In genomic region chr18:62505669-62506494, GRCh38 we compare ENCODE assay signal across 8 cellular contexts. TPM values are rescaled to one million over a fixed set of nuclear protein-coding genes. Genes with fewer than 3 reads are reported as not detected.
A peak's percentile ranks its signal among the peaks of the same experiment; 100 is the strongest.
DNase-seq lines count a peak whose midpoint lies in the region; ATAC-seq and TF ChIP-seq lines count a peak whose summit lies in the region.

No MANE protein-coding gene starts in this region.

- H3K4me1 ChIP-seq in CD8-positive, alpha-beta memory T cell (ENCODE audit: insufficient read depth, low read length) = peaks cover 16% of the 10 kb centered on the region
- H3K4me1 ChIP-seq in gastroesophageal sphincter = peaks cover 0 to 12% (median 0%) of the 10 kb centered on the region in 3 donors

- DNase-seq in CD8-positive, alpha-beta memory T cell = peak in 2 of 5 donors; percentile 33 to 34
- peak; percentile 51 for DNase-seq in HPDE6-E6E7 (ENCODE audit: extremely low spot score)
- DNase-seq in activated CD8-positive, alpha-beta T cell treated with anti-CD3 and anti-CD28 coated beads for 36 hours = peak; percentile 58
- DNase-seq in stimulated activated CD4-positive, alpha-beta T cell treated with anti-CD3 and anti-CD28 coated beads, Interleukin-1b, Interleukin-23, amount 100 ng/mL, for 48 hours = peak; percentile 48
- DNase-seq in NCI-H2171 treated with DMSO at 0.1 percent for 48 hours (lab: John Stamatoyannopoulos, UW) = no peak
- DNase-seq in NCI-H774 (lab: John Stamatoyannopoulos, UW) = no peak

- H3K36me3 Mint-ChIP-seq in CD8-positive, alpha-beta memory T cell = peaks cover 0 to 6% (median 3%) of the 10 kb centered on the region in 3 donors
- H3K36me3 Mint-ChIP-seq in activated CD8-positive, alpha-beta T cell treated with anti-CD3 and anti-CD28 coated beads for 36 hours (ENCODE audit: low read depth) = peaks cover 2% of the 10 kb centered on the region

- H3K36me3 ChIP-seq in CD8-positive, alpha-beta memory T cell (ENCODE audit: insufficient read depth, low read length) = no peaks in the 10 kb centered on the region
- no peaks in the 10 kb centered on the region for H3K36me3 ChIP-seq in gastroesophageal sphincter

- no peaks in the 10 kb centered on the region for H3K27me3 Mint-ChIP-seq in CD8-positive, alpha-beta memory T cell
- H3K27me3 Mint-ChIP-seq in activated CD8-positive, alpha-beta T cell treated with anti-CD3 and anti-CD28 coated beads for 36 hours = no peaks in the 10 kb centered on the region

- H3K4me3 ChIP-seq in CD8-positive, alpha-beta memory T cell (ENCODE audit: low read length) = peak overlapping the region; percentile 68
- peak overlapping the region; percentile 40 to 50 for H3K4me3 ChIP-seq in gastroesophageal sphincter

- no peak for TF ChIP-seq POLR2A in gastroesophageal sphincter (IDR thresholded peaks at IDR 0.05)

- CTCF ChIA-PET in CD8-positive, alpha-beta memory T cell (lab: Charles Lee) = interaction anchor here (0.6 to 3.4 kb wide), 3 partner anchors 16 to 865 kb away, joined by 3 to 21 read pairs (median 6); partner anchors contain the start of gene ZCCHC2
- CTCF ChIA-PET in activated CD8-positive, alpha-beta T cell treated with anti-CD3 and anti-CD28 coated beads for 36 hours (lab: Charles Lee) = interaction anchor here (1.0 to 1.5 kb wide), 4 partner anchors 11 to 80 kb away, joined by 4 to 8 read pairs (median 6); partner anchors contain the start of gene ZCCHC2

- TF ChIP-seq EP300 in gastroesophageal sphincter (IDR thresholded peaks at IDR 0.05) = no peak

- peaks cover 12 to 22% (median 21%) of the 10 kb centered on the region in 3 donors for H3K4me1 Mint-ChIP-seq in CD8-positive, alpha-beta memory T cell
- H3K4me1 Mint-ChIP-seq in activated CD8-positive, alpha-beta T cell treated with anti-CD3 and anti-CD28 coated beads for 36 hours (ENCODE audit: low read depth) = peaks cover 25% of the 10 kb centered on the region

- TF ChIP-seq CTCF in activated CD8-positive, alpha-beta T cell treated with anti-CD3 and anti-CD28 coated beads for 36 hours (IDR thresholded peaks at IDR 0.05) = no peak
- no peak for TF ChIP-seq CTCF in gastroesophageal sphincter (IDR thresholded peaks at IDR 0.05)

- H3K27ac Mint-ChIP-seq in CD8-positive, alpha-beta memory T cell = peak overlapping the region; percentile 92 to 97 (median 96)
- H3K27ac Mint-ChIP-seq in activated CD8-positive, alpha-beta T cell treated with anti-CD3 and anti-CD28 coated beads for 36 hours = peak overlapping the region; percentile 97

- H3K27ac ChIP-seq in CD8-positive, alpha-beta memory T cell (ENCODE audit: low read depth, low read length) = peak overlapping the region; percentile 25
- peak overlapping the region in 3 of 4 donors; percentile 1 to 62 (median 26) for H3K27ac ChIP-seq in gastroesophageal sphincter

- H3K9me3 Mint-ChIP-seq in CD8-positive, alpha-beta memory T cell = peaks cover 0 to 4% (median 2%) of the 10 kb centered on the region in 5 donors
- peaks cover 2% of the 10 kb centered on the region for H3K9me3 Mint-ChIP-seq in activated CD8-positive, alpha-beta T cell treated with anti-CD3 and anti-CD28 coated beads for 36 hours

- peak; percentile 84 for ATAC-seq in GM21367 (IDR thresholded peaks at IDR 0.05; ENCODE audit: unreplicated experiment)
- ATAC-seq in activated CD8-positive, alpha-beta T cell treated with anti-CD3 and anti-CD28 coated beads for 36 hours = peak; percentile 96
- no peak for ATAC-seq in gastroesophageal sphincter

- POLR2A ChIA-PET in CD8-positive, alpha-beta memory T cell (lab: Charles Lee) = interaction anchor here (0.5 to 2.4 kb wide), 5 partner anchors 17 to 607 kb away, joined by 3 to 40 read pairs (median 5); partner anchors contain the start of gene ZCCHC2
- POLR2A ChIA-PET in activated CD8-positive, alpha-beta T cell treated with anti-CD3 and anti-CD28 coated beads for 36 hours (lab: Charles Lee) = interaction anchor here (0.7 to 4.7 kb wide), 6 partner anchors 10 to 80 kb away, joined by 3 to 44 read pairs (median 3); partner anchors contain the start of gene ZCCHC2

- no peaks in the 10 kb centered on the region for H3K9me3 ChIP-seq in CD8-positive, alpha-beta memory T cell (ENCODE audit: low read length)
- peaks cover 0 to 1% (median 0%) of the 10 kb centered on the region in 3 donors for H3K9me3 ChIP-seq in gastroesophageal sphincter

- H3K27me3 ChIP-seq in CD8-positive, alpha-beta memory T cell (ENCODE audit: insufficient read depth, low read length, poor library complexity, severe bottlenecking) = no peaks in the 10 kb centered on the region
- H3K27me3 ChIP-seq in gastroesophageal sphincter = no peaks in the 10 kb centered on the region

- H3K4me3 Mint-ChIP-seq in CD8-positive, alpha-beta memory T cell = peak overlapping the region; percentile 87 to 94 (median 90)
- peak overlapping the region; percentile 68 for H3K4me3 Mint-ChIP-seq in activated CD8-positive, alpha-beta T cell treated with anti-CD3 and anti-CD28 coated beads for 36 hours

- intact Hi-C loops in activated CD8-positive, alpha-beta T cell treated with anti-CD3 and anti-CD28 coated beads for 36 hours (cut with micrococcal nuclease) = loop anchor here (5.0 kb wide), 1 partner anchor 79 kb away; no protein-coding TSS in a partner anchor

- WGBS in gastroesophageal sphincter (ENCODE audit: low coverage in 1 of 2), 2 donors = 48 to 59% methylated on average over 5 to 7 of the region's 8 CpGs

RNA-seq across cellular contexts. Expression of gene ZCCHC2, which starts 16.9 kb away (rescaled TPM):
- total RNA-seq in CD8-positive, alpha-beta memory T cell = 10 to 100 TPM; 36.4 to 37.9 TPM
- 2.9 TPM for polyA plus RNA-seq in CD8-positive, alpha-beta memory T cell
- total RNA-seq in activated CD8-positive, alpha-beta T cell treated with anti-CD3 and anti-CD28 coated beads for 36 hours = 10 to 100 TPM; 31.7 to 33.4 TPM
- total RNA-seq in gastroesophageal sphincter = 10 to 100 TPM; 16.8 to 30.8 (median 22.7) TPM

Comparison
In these comparisons a context has a peak if more than half of its experiments do, and no peak if none do; other contexts are left out.
1. DNase-seq: peak in HPDE6-E6E7 (single experiment), activated CD8-positive, alpha-beta T cell treated with anti-CD3 and anti-CD28 coated beads for 36 hours (single experiment) and stimulated activated CD4-positive, alpha-beta T cell treated with anti-CD3 and anti-CD28 coated beads, Interleukin-1b, Interleukin-23, amount 100 ng/mL, for 48 hours (single experiment); none in NCI-H2171 treated with DMSO at 0.1 percent for 48 hours (single experiment) and NCI-H774 (single experiment).